Comparison of ENCODE assay signal across 8 cellular contexts in the genomic region with DNA sequence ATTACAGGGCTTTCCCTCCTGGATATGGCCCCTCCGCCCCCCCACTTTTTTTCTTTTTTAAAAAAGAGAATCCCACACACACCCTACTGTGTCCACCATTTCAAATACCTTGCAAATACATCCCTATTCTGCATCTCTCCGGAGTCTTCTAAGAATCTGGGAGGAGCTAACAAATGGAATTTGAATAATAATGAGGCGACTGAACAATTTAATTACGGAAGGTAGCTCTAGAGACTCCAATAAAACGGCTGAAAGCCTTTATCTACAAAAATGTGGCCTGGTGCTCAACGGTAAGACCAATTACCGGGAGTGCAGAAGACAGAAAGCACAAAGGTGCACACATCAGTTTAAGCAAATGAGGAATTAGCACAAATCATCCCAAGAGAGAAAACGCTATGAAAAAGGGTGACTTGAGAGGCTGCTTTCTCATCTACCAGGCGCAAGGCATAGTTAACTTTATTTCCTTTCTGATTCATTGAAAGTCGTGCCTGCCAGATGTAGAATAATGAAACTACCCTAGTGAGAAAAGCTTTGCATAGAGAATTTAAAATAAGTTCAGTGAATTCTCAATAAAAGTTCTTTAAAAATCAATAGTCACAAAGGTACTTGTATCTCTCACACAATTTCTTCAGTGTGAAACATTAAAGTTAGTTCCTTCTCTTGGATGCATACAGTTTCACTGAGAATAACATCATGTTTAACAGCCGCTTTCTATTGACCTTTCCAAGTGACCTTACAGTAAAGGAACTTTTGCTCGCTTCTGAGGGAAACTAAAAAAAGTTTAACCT. TPM values are rescaled to one million over a fixed set of nuclear protein-coding genes. Genes with fewer than 3 reads are reported as not detected.
DNase-seq lines count a peak whose midpoint lies in the region; ATAC-seq, FAIRE-seq and TF ChIP-seq lines count a peak whose summit lies in the region.

No MANE protein-coding gene starts in this region.

- no peaks in the 10 kb centered on the region for H3K9me3 Mint-ChIP-seq in activated naive CD8-positive, alpha-beta T cell (ENCODE audit: low read depth)
- H3K9me3 Mint-ChIP-seq in memory B cell: no peaks in the 10 kb centered on the region

- 82% methylated on average over 12 of the region's 12 CpGs for WGBS in A549 (ENCODE audit: missing lambda C conversion rate)

- POLR2A ChIA-PET in A549 (lab: Yijun Ruan, JAX): no interaction called here

- no peak for TF ChIP-seq CTCF in A549 (IDR thresholded peaks at IDR 0.05)

- H3K27ac ChIP-seq in A549: no peak overlapping the region

- no peaks in the 10 kb centered on the region; the same call in 2 of the 3 replicates for H3K9me3 ChIP-seq in A549

- peaks cover 33% of the 10 kb centered on the region for H3K27me3 ChIP-seq in H7 (ENCODE audit: control insufficient read depth, insufficient read depth, low read length)

- no peak for ATAC-seq in A549
- ATAC-seq in memory B cell (ENCODE audit: low read depth): no peak
- no peak for ATAC-seq in sciatic nerve

- DNase-seq in A549 (ENCODE audit: low read depth in 1 of 2, low spot score in 1 of 2) (no peak), H7 (peak; percentile 63), memory B cell (ENCODE audit: low spot score in 2 of 2) (no peak), Ammon's horn (ENCODE audit: low spot score) (no peak), sciatic nerve (ENCODE audit: low spot score) (no peak), DMS53 treated with DMSO at 0.1 percent for 48 hours (lab: John Stamatoyannopoulos, UW; ENCODE audit: unreplicated experiment) (no peak)
- no peak for DNase-seq in stimulated activated CD4-positive, alpha-beta T cell treated with anti-CD3 and anti-CD28 coated beads, Interleukin-1b, Interleukin-23, amount 100 ng/mL, for 48 hours

- no peaks in the 10 kb centered on the region for H3K36me3 Mint-ChIP-seq in activated naive CD8-positive, alpha-beta T cell
- H3K36me3 Mint-ChIP-seq in memory B cell: no peaks in the 10 kb centered on the region

- H3K4me1 ChIP-seq in A549: 0 out of 3 replicates have a peak, but pooled peaks cover 3% of the 10 kb centered on the region

- peak overlapping the region; percentile 99; the same call in 2 of the 3 replicates for H3K4me2 ChIP-seq in A549

- intact Hi-C loops in sciatic nerve (cut with DNase I): no loop called here

- no peak for TF ChIP-seq EP300 in A549 (IDR thresholded peaks at IDR 0.05)

- H3K4me3 Mint-ChIP-seq in activated naive CD8-positive, alpha-beta T cell: peak overlapping the region; percentile 87
- H3K4me3 Mint-ChIP-seq in memory B cell: peak overlapping the region; percentile 82

- no peak for TF ChIP-seq POLR2A in A549 (IDR thresholded peaks at IDR 0.05; ENCODE audit: low read length)

- H3K36me3 ChIP-seq in H7 (replicated peaks; ENCODE audit: control insufficient read depth, insufficient read depth, low read length): no peaks in the 10 kb centered on the region

- H3K27me3 Mint-ChIP-seq in activated naive CD8-positive, alpha-beta T cell: peaks cover 3% of the 10 kb centered on the region
- peaks cover 5% of the 10 kb centered on the region for H3K27me3 Mint-ChIP-seq in memory B cell

- no peak for TF ChIP-seq RAD21 in A549 (conservative IDR thresholded peaks at IDR 0.05 in 1 of 2, IDR thresholded peaks at IDR 0.05 in 1 of 2)

- H3K4me3 ChIP-seq in A549 (peak overlapping the region; percentile 95; the same call in 2 of the 3 replicates), H7 (ENCODE audit: insufficient read depth, low read depth, low read length) (peak overlapping the region; percentile 72)

- H3K4me1 Mint-ChIP-seq in activated naive CD8-positive, alpha-beta T cell (ENCODE audit: low read depth): peaks cover 19% of the 10 kb centered on the region
- peaks cover 18% of the 10 kb centered on the region for H3K4me1 Mint-ChIP-seq in memory B cell

- no peak for FAIRE-seq in A549 (lab: Jason Lieb, UNC)

- peak overlapping the region; percentile 72 for H3K27ac Mint-ChIP-seq in activated naive CD8-positive, alpha-beta T cell
- H3K27ac Mint-ChIP-seq in memory B cell: no peak overlapping the region

- CTCF ChIA-PET in A549 (lab: Yijun Ruan, JAX): no interaction called here

TF ChIP-seq in A549, 52 proteins besides CTCF, POLR2A, EP300 and RAD21:
- no peak for TF ChIP-seq NPAS2 (CRISPR knock-in tag; IDR thresholded peaks at IDR 0.05; ENCODE audit: borderline replicate concordance)
- no peak for TF ChIP-seq BHLHE40 (IDR thresholded peaks at IDR 0.05; ENCODE audit: low read depth, low read length)
- TF ChIP-seq, protein P1, sequence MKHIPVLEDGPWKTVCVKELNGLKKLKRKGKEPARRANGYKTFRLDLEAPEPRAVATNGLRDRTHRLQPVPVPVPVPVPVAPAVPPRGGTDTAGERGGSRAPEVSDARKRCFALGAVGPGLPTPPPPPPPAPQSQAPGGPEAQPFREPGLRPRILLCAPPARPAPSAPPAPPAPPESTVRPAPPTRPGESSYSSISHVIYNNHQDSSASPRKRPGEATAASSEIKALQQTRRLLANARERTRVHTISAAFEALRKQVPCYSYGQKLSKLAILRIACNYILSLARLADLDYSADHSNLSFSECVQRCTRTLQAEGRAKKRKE (CRISPR knock-in tag; IDR thresholded peaks at IDR 0.05; ENCODE audit: low read depth): no peak
- TF ChIP-seq JUN (IDR thresholded peaks at IDR 0.05): no peak
- TF ChIP-seq RCOR1 (IDR thresholded peaks at IDR 0.05; ENCODE audit: low read depth, low read length): no peak
- TF ChIP-seq, protein P2, sequence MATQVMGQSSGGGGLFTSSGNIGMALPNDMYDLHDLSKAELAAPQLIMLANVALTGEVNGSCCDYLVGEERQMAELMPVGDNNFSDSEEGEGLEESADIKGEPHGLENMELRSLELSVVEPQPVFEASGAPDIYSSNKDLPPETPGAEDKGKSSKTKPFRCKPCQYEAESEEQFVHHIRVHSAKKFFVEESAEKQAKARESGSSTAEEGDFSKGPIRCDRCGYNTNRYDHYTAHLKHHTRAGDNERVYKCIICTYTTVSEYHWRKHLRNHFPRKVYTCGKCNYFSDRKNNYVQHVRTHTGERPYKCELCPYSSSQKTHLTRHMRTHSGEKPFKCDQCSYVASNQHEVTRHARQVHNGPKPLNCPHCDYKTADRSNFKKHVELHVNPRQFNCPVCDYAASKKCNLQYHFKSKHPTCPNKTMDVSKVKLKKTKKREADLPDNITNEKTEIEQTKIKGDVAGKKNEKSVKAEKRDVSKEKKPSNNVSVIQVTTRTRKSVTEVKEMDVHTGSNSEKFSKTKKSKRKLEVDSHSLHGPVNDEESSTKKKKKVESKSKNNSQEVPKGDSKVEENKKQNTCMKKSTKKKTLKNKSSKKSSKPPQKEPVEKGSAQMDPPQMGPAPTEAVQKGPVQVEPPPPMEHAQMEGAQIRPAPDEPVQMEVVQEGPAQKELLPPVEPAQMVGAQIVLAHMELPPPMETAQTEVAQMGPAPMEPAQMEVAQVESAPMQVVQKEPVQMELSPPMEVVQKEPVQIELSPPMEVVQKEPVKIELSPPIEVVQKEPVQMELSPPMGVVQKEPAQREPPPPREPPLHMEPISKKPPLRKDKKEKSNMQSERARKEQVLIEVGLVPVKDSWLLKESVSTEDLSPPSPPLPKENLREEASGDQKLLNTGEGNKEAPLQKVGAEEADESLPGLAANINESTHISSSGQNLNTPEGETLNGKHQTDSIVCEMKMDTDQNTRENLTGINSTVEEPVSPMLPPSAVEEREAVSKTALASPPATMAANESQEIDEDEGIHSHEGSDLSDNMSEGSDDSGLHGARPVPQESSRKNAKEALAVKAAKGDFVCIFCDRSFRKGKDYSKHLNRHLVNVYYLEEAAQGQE (IDR thresholded peaks at IDR 0.05): no peak
- no peak for TF ChIP-seq RARB (CRISPR knock-in tag; IDR thresholded peaks at IDR 0.05)
- no peak for TF ChIP-seq RFX5 (IDR thresholded peaks at IDR 0.05)
- no peak for TF ChIP-seq SMC3 (IDR thresholded peaks at IDR 0.05)
- TF ChIP-seq, protein P3, sequence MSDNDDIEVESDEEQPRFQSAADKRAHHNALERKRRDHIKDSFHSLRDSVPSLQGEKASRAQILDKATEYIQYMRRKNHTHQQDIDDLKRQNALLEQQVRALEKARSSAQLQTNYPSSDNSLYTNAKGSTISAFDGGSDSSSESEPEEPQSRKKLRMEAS (IDR thresholded peaks at IDR 0.05): no peak

RNA-seq across cellular contexts. Expression of a gene that starts 1.6 kb away (rescaled TPM):
- 0.72 and 1.2 TPM in 2 replicates for polyA plus RNA-seq in A549 (2011; rRNA removed)
- 0.15 and 0.29 TPM in 2 replicates for polyA plus RNA-seq in A549 (2012; cell fraction: cytosol; rRNA removed)
- polyA plus RNA-seq in A549 (2012; cell fraction: nucleus; rRNA removed): 0.07 and 0.13 TPM in 2 replicates
- polyA plus RNA-seq in A549 (2017; fragmentation: RNase III; extraction: RNeasy Plus Mini Kit Qiagen cat#74134 plus additional on column Dnase treatment): 0.58 to 1.2 TPM (median 0.79 TPM) in 3 replicates
- 0.58 and 0.66 TPM in 2 replicates for polyA minus RNA-seq in A549 (2011; rRNA and poly(A)+ RNA removed)
- 16.0 and 19.8 TPM in 2 replicates for total RNA-seq in H7 (2014; rRNA removed; shearing (Covaris generic))
- total RNA-seq in sciatic nerve: 22.1 TPM

RNA-seq across cellular contexts. Expression of a gene that starts 22.5 kb away (rescaled TPM):
- polyA plus RNA-seq in A549 (2011; rRNA removed): 2.9 and 3.6 TPM in 2 replicates
- polyA plus RNA-seq in A549 (2012; cell fraction: cytosol; rRNA removed): 1.4 and 2.1 TPM in 2 replicates
- 3.1 and 3.6 TPM in 2 replicates for polyA plus RNA-seq in A549 (2012; cell fraction: nucleus; rRNA removed)
- 2.1 to 2.5 TPM (median 2.2 TPM) in 3 replicates for polyA plus RNA-seq in A549 (2017; fragmentation: RNase III; extraction: RNeasy Plus Mini Kit Qiagen cat#74134 plus additional on column Dnase treatment)
- polyA minus RNA-seq in A549 (2011; rRNA and poly(A)+ RNA removed): 4.1 and 6.4 TPM in 2 replicates
- total RNA-seq in H7 (2014; rRNA removed; shearing (Covaris generic)): 6.2 and 10.5 TPM in 2 replicates
- total RNA-seq in sciatic nerve: 22.3 TPM

RNA-seq across cellular contexts. Expression of a gene that starts 57.9 kb away (rescaled TPM):
- polyA plus RNA-seq in A549 (2011; rRNA removed) (26.6 and 32.7 TPM in 2 replicates), A549 (2017; fragmentation: RNase III; extraction: RNeasy Plus Mini Kit Qiagen cat#74134 plus additional on column Dnase treatment) (12.6 to 13.3 TPM (median 12.7 TPM) in 3 replicates)
- 6.4 and 7.9 TPM in 2 replicates for polyA plus RNA-seq in A549 (2012; cell fraction: cytosol; rRNA removed)
- polyA plus RNA-seq in A549 (2012; cell fraction: nucleus; rRNA removed): 2.2 and 3.7 TPM in 2 replicates
- polyA minus RNA-seq in A549 (2011; rRNA and poly(A)+ RNA removed): 12.3 and 13.3 TPM in 2 replicates
- 11.8 and 12.2 TPM in 2 replicates for total RNA-seq in H7 (2014; rRNA removed; shearing (Covaris generic))
- 32.9 TPM for total RNA-seq in sciatic nerve
